23 cellular contexts compared by ENCODE assay signal in genomic region chr6:24554474-24554873, GRCh38.
"Had no signal": no experiment of that assay in that cellular context is flagged by ENCODE, and none has a peak within 500 bp of the region (broad histone marks: within the 10 kb centered on the region; RNA-seq: fewer than 3 reads in every experiment).

No MANE protein-coding gene starts in this region.

- H3K36me3 ChIP-seq: colonic mucosa, esophagus muscularis mucosa, left lung, neural progenitor cell, ovary, sigmoid colon, spleen, suprapubic skin had no signal

- H3K4me2 ChIP-seq: neural progenitor cell had no signal

- H3K27me3 ChIP-seq: body of pancreas, colonic mucosa, esophagus muscularis mucosa, left lung, neural progenitor cell, ovary, sigmoid colon, spleen, suprapubic skin had no signal

- H2AFZ ChIP-seq: neural progenitor cell had no signal

- DNase-seq: activated CD4-positive, alpha-beta T cell treated with anti-CD3 and anti-CD28 coated beads, Interleukin-2, amount 10 ng/mL, durations not matched to agents 24 days and 14 days; activated CD4-positive, CD25-positive, alpha-beta regulatory T cell; activated CD8-positive, alpha-beta memory T cell treated with anti-CD3 and anti-CD28 coated beads, Interleukin-2, amount 50 U/mL, for 4 hours; activated CD8-positive, alpha-beta T cell treated with anti-CD3 and anti-CD28 coated beads, Interleukin-2, amount 10 ng/mL, durations not matched to agents 7 days and 5 days; activated gamma-delta T cell treated with Interleukin-2 at 50 U/mL for 16 hours; activated naive CD8-positive, alpha-beta T cell treated with anti-CD3 and anti-CD28 coated beads for 36 hours; activated T-cell treated with anti-CD3 and anti-CD28 coated beads, Interleukin-2, amount 50 U/mL, for 72 hours; amygdala; body of pancreas; caudate nucleus; colonic mucosa; hippocampal formation; left lung; mammary epithelial cell; ovary; sigmoid colon; spleen; trophoblast cell had no signal

- H3K4me3 ChIP-seq: body of pancreas, colonic mucosa, esophagus muscularis mucosa, left lung, neural progenitor cell, ovary, sigmoid colon, spleen, suprapubic skin had no signal

- FAIRE-seq: keratinocyte, TTC549 had no signal

- ATAC-seq: activated CD8-positive, alpha-beta T cell treated with anti-CD3 and anti-CD28 coated beads, Interleukin-2, amount 10 ng/mL, durations not matched to agents 7 days and 5 days; activated T-cell treated with anti-CD3 and anti-CD28 coated beads, Interleukin-2, amount 50 U/mL, for 72 hours; body of pancreas; left lung had no signal

- H3K4me1 ChIP-seq: body of pancreas, colonic mucosa, esophagus muscularis mucosa, left lung, neural progenitor cell, sigmoid colon, spleen, suprapubic skin had no signal

- H3K9ac ChIP-seq: neural progenitor cell had no signal

- H3K9me3 ChIP-seq: body of pancreas, colonic mucosa, esophagus muscularis mucosa, left lung, ovary, sigmoid colon, spleen, suprapubic skin had no signal

- H3K27ac ChIP-seq: body of pancreas, colonic mucosa, esophagus muscularis mucosa, left lung, neural progenitor cell, ovary, sigmoid colon, spleen, suprapubic skin had no signal
